Comparison of ENCODE assay signal across 12 cellular contexts in genomic region chr6:53263915-53264314, GRCh38.
A peak's percentile ranks its signal among the peaks of the same experiment; 100 is the strongest.
DNase-seq lines count a peak whose midpoint lies in the region; ATAC-seq and TF ChIP-seq lines count a peak whose summit lies in the region.
"Had no signal": no experiment of that assay in that cellular context is flagged by ENCODE, and none has a peak within 500 bp of the region (broad histone marks: within the 10 kb centered on the region; RNA-seq: fewer than 3 reads in every experiment).

No MANE protein-coding gene starts in this region.

- H3K27me3 ChIP-seq in adrenal gland (no peaks in the 10 kb centered on the region), hepatocyte (no peaks in the 10 kb centered on the region), upper lobe of left lung (no peaks in the 10 kb centered on the region)

- no peaks in the 10 kb centered on the region for H3K9me3 Mint-ChIP-seq in activated naive CD4-positive, alpha-beta T cell treated with anti-CD3 and anti-CD28 coated beads, Interleukin-2, amount 50 U/mL, for 24 hours
- H3K9me3 Mint-ChIP-seq in activated naive CD4-positive, alpha-beta T cell treated with anti-CD3 and anti-CD28 coated beads, Interleukin-2, amount 50 U/mL, for 72 hours: no peaks in the 10 kb centered on the region

- H3K27me3 Mint-ChIP-seq in activated naive CD4-positive, alpha-beta T cell treated with anti-CD3 and anti-CD28 coated beads, Interleukin-2, amount 50 U/mL, for 24 hours: no peaks in the 10 kb centered on the region

- intact Hi-C loops in adrenal gland (cut with DNase I): loop anchor here in 1 of 2 donors (2.0 kb wide), 1 partner anchor 75 kb away; no protein-coding TSS in a partner anchor

- H3K36me3 Mint-ChIP-seq in activated naive CD4-positive, alpha-beta T cell treated with anti-CD3 and anti-CD28 coated beads, Interleukin-2, amount 50 U/mL, for 24 hours: peaks cover 38% of the 10 kb centered on the region
- H3K36me3 Mint-ChIP-seq in activated naive CD4-positive, alpha-beta T cell treated with anti-CD3 and anti-CD28 coated beads, Interleukin-2, amount 50 U/mL, for 72 hours: peaks cover 38 to 56% of the 10 kb centered on the region in 2 donors

- no peaks in the 10 kb centered on the region for H3K9me2 ChIP-seq in hepatocyte (replicated peaks; ENCODE audit: insufficient read depth)

- no peak for TF ChIP-seq POLR2A in adrenal gland (IDR thresholded peaks at IDR 0.05)
- TF ChIP-seq POLR2A in upper lobe of left lung (IDR thresholded peaks at IDR 0.05): no peak

- no peak for ATAC-seq in activated naive CD4-positive, alpha-beta T cell treated with anti-CD3 and anti-CD28 coated beads, Interleukin-2, amount 50 U/mL, for 72 hours
- ATAC-seq in upper lobe of left lung (ENCODE audit: low FRiP score in 2 of 2) (peak; percentile 52 to 75), GM21423 (IDR thresholded peaks at IDR 0.05; ENCODE audit: unreplicated experiment) (no peak), GM19455 (IDR thresholded peaks at IDR 0.05; ENCODE audit: unreplicated experiment) (no peak)

- H3K4me1 Mint-ChIP-seq in activated naive CD4-positive, alpha-beta T cell treated with anti-CD3 and anti-CD28 coated beads, Interleukin-2, amount 50 U/mL, for 24 hours: no peaks in the 10 kb centered on the region

- H3K27ac ChIP-seq in adrenal gland: peak overlapping the region in 3 of 5 donors; percentile 35 to 45 (median 37)
- H3K27ac ChIP-seq in hepatocyte: peak overlapping the region; percentile 31
- peak overlapping the region in 2 of 4 donors; percentile 34 to 40 for H3K27ac ChIP-seq in upper lobe of left lung

- H3K79me2 ChIP-seq in hepatocyte: no peaks in the 10 kb centered on the region

- 65 to 77% (median 69%) methylated on average over 3 of the region's 3 CpGs for WGBS in adrenal gland, 4 donors
- 57% methylated on average over 3 of the region's 3 CpGs for WGBS in hepatocyte (ENCODE audit: low lambda C conversion rate, missing lambda C conversion rate)
- 58 to 61% methylated on average over 1 to 3 of the region's 3 CpGs for WGBS in upper lobe of left lung, 2 donors

- DNase-seq in activated naive CD4-positive, alpha-beta T cell treated with anti-CD3 and anti-CD28 coated beads, Interleukin-2, amount 50 U/mL, for 72 hours (ENCODE audit: low spot score in 2 of 2): no peak
- no peak for DNase-seq in adrenal gland
- DNase-seq in hepatocyte (ENCODE audit: low spot score): no peak
- no peak for DNase-seq in upper lobe of left lung
- DNase-seq in mucosa of gallbladder (ENCODE audit: low spot score): no peak
- DNase-seq: effector CD8-positive, alpha-beta T cell; NCI-H1105; NCI-H524 treated with DMSO at 0.1 percent for 48 hours; T-helper 9 cell had no signal

- no peak overlapping the region for H2AFZ ChIP-seq in hepatocyte

- no peaks in the 10 kb centered on the region for H4K20me1 ChIP-seq in hepatocyte (ENCODE audit: insufficient read depth, poor library complexity, severe bottlenecking)

- H3K36me3 ChIP-seq in adrenal gland (replicated peaks in 1 of 2): peaks cover 0 to 22% of the 10 kb centered on the region in 2 donors
- H3K36me3 ChIP-seq in hepatocyte (replicated peaks; ENCODE audit: insufficient read depth, low read depth): no peaks in the 10 kb centered on the region
- peaks cover 15 to 80% (median 40%) of the 10 kb centered on the region in 4 donors for H3K36me3 ChIP-seq in upper lobe of left lung

- H3K4me3 ChIP-seq in adrenal gland (no peak overlapping the region), hepatocyte (no peak overlapping the region), upper lobe of left lung (no peak overlapping the region)

- TF ChIP-seq CTCF in adrenal gland (IDR thresholded peaks at IDR 0.05) (no peak), hepatocyte (IDR thresholded peaks at IDR 0.05; ENCODE audit: poor library complexity) (no peak), upper lobe of left lung (IDR thresholded peaks at IDR 0.05) (no peak)

- H3K27ac Mint-ChIP-seq in activated naive CD4-positive, alpha-beta T cell treated with anti-CD3 and anti-CD28 coated beads, Interleukin-2, amount 50 U/mL, for 24 hours: peak overlapping the region; percentile 15
- H3K27ac Mint-ChIP-seq in activated naive CD4-positive, alpha-beta T cell treated with anti-CD3 and anti-CD28 coated beads, Interleukin-2, amount 50 U/mL, for 72 hours: no peak overlapping the region

- no peak for TF ChIP-seq EP300 in upper lobe of left lung (IDR thresholded peaks at IDR 0.05)

- H3K4me3 Mint-ChIP-seq in activated naive CD4-positive, alpha-beta T cell treated with anti-CD3 and anti-CD28 coated beads, Interleukin-2, amount 50 U/mL, for 24 hours: no peak overlapping the region

- H3K9me3 ChIP-seq in adrenal gland (replicated peaks in 1 of 3) (no peaks in the 10 kb centered on the region), hepatocyte (ENCODE audit: low read depth) (no peaks in the 10 kb centered on the region), upper lobe of left lung (no peaks in the 10 kb centered on the region)

- H3K4me1 ChIP-seq in adrenal gland (replicated peaks in 1 of 2) (peaks cover 19 to 32% of the 10 kb centered on the region in 2 donors), hepatocyte (ENCODE audit: insufficient read depth) (peaks cover 4% of the 10 kb centered on the region), upper lobe of left lung (peaks cover 0 to 14% (median 5%) of the 10 kb centered on the region in 4 donors)

- no peak overlapping the region for H3K4me2 ChIP-seq in hepatocyte

Comparison
In these comparisons a context has a peak if more than half of its experiments do, and no peak if none do; other contexts are left out.
1. ATAC-seq: peak in upper lobe of left lung (2 of 2); none in activated naive CD4-positive, alpha-beta T cell treated with anti-CD3 and anti-CD28 coated beads, Interleukin-2, amount 50 U/mL, for 72 hours (0 of 2), GM21423 (single experiment) and GM19455 (single experiment).